ENCODE assay signal across 8 cellular contexts in genomic region chr21:33542640-33543504, GRCh38. TPM values are rescaled to one million over a fixed set of nuclear protein-coding genes. Genes with fewer than 3 reads are reported as not detected.
DNase-seq lines count a peak whose midpoint lies in the region; FAIRE-seq and TF ChIP-seq lines count a peak whose summit lies in the region.

Gene SON (plus strand): TSS chr21:33543038. CDS start chr21:33543093, 55 bp downstream.

- no peaks in the 10 kb centered on the region for H3K9me3 Mint-ChIP-seq in HFFc6
- H3K9me3 Mint-ChIP-seq in activated naive CD4-positive, alpha-beta T cell treated with anti-CD3 and anti-CD28 coated beads, Interleukin-2, amount 10 ng/mL, durations not matched to agents 7 days and 5 days, result no peaks in the 10 kb centered on the region

- peak; percentile 92 for TF ChIP-seq POLR2A in NB4 (IDR thresholded peaks at IDR 0.05; ENCODE audit: extremely low read depth, insufficient read length)

- H3K9me3 ChIP-seq in SK-N-MC (ENCODE audit: low read depth, low read length) (no peaks in the 10 kb centered on the region), neuronal stem cell (replicated peaks in 1 of 2; ENCODE audit: control insufficient read depth in 2 of 2, insufficient read depth in 1 of 2, low read depth in 1 of 2, low read length in 2 of 2) (peaks cover 0 to 2% of the 10 kb centered on the region in 2 donors)

- no peak within 1 kb of the TSS for H3K4ac ChIP-seq in neuronal stem cell (ENCODE audit: low read length)

- peaks cover 0 to 10% of the 10 kb centered on the region in 2 donors for H3K4me1 ChIP-seq in neuronal stem cell (ENCODE audit: control insufficient read depth in 2 of 2, insufficient read depth in 1 of 2, low read depth in 1 of 2, low read length in 2 of 2)

- H2BK12ac ChIP-seq in neuronal stem cell (ENCODE audit: low read length), result no peak within 1 kb of the TSS

- peaks cover 52% of the 10 kb centered on the region for H3K36me3 ChIP-seq in SK-N-MC (ENCODE audit: insufficient read depth, low read length)
- H3K36me3 ChIP-seq in neuronal stem cell (replicated peaks in 1 of 2; ENCODE audit: control insufficient read depth in 2 of 2, insufficient read depth in 2 of 2, low read length in 2 of 2), result peaks cover 5 to 50% of the 10 kb centered on the region in 2 donors

- H3K4me2 ChIP-seq in neuronal stem cell (ENCODE audit: insufficient read depth, low read length, poor library complexity, severe bottlenecking), result peak within 1 kb of the TSS; percentile 82

- H4K91ac ChIP-seq in neuronal stem cell (ENCODE audit: low read depth, low read length, poor library complexity), result no peak within 1 kb of the TSS

- H3K4me1 Mint-ChIP-seq in HFFc6 (ENCODE audit: low read depth), result peaks cover 29% of the 10 kb centered on the region
- H3K4me1 Mint-ChIP-seq in activated naive CD4-positive, alpha-beta T cell treated with anti-CD3 and anti-CD28 coated beads, Interleukin-2, amount 10 ng/mL, durations not matched to agents 7 days and 5 days, result peaks cover 40% of the 10 kb centered on the region

- peak within 1 kb of the TSS; percentile 95 for H3K18ac ChIP-seq in neuronal stem cell (ENCODE audit: low read length)

- no peaks in the 10 kb centered on the region for H3K79me1 ChIP-seq in neuronal stem cell (ENCODE audit: low read depth, low read length)

- H3K23ac ChIP-seq in neuronal stem cell (ENCODE audit: low read depth, low read length, poor library complexity), result peak within 1 kb of the TSS; percentile 62

- no peak within 1 kb of the TSS for H3K14ac ChIP-seq in neuronal stem cell (ENCODE audit: low read length)

- H3K9ac ChIP-seq in SK-N-MC (ENCODE audit: insufficient read length), result peak within 1 kb of the TSS; percentile 98
- peak within 1 kb of the TSS; percentile 87 for H3K9ac ChIP-seq in neuronal stem cell (ENCODE audit: low read depth, low read length, poor library complexity)

- peaks cover 33% of the 10 kb centered on the region for H3K36me3 Mint-ChIP-seq in HFFc6 (ENCODE audit: low read depth)
- peaks cover 29% of the 10 kb centered on the region for H3K36me3 Mint-ChIP-seq in activated naive CD4-positive, alpha-beta T cell treated with anti-CD3 and anti-CD28 coated beads, Interleukin-2, amount 10 ng/mL, durations not matched to agents 7 days and 5 days

- no peak within 1 kb of the TSS for H4K8ac ChIP-seq in neuronal stem cell (ENCODE audit: low read depth, low read length)

- H3K4me3 ChIP-seq in NB4 (ENCODE audit: low read depth, low read length) (peak within 1 kb of the TSS; percentile 90), SK-N-MC (peak within 1 kb of the TSS; percentile 99), neuronal stem cell (ENCODE audit: low read length in 2 of 2) (peak within 1 kb of the TSS; percentile 69 to 89)

- H2AFZ ChIP-seq in neuronal stem cell (ENCODE audit: low read length), result peak within 1 kb of the TSS; percentile 85

- H2BK120ac ChIP-seq in neuronal stem cell (ENCODE audit: low read depth, low read length), result no peak within 1 kb of the TSS

- TF ChIP-seq CTCF in HFFc6 (IDR thresholded peaks at IDR 0.05) (no peak), NB4 (IDR thresholded peaks at IDR 0.05; ENCODE audit: low read depth, low read length) (no peak), subcutaneous adipose tissue (IDR thresholded peaks at IDR 0.05; ENCODE audit: low read depth) (no peak)

- H2BK15ac ChIP-seq in neuronal stem cell (ENCODE audit: low read length), result no peak within 1 kb of the TSS

- peak within 1 kb of the TSS; percentile 100 for H3K27ac Mint-ChIP-seq in HFFc6
- peak within 1 kb of the TSS; percentile 99 for H3K27ac Mint-ChIP-seq in activated naive CD4-positive, alpha-beta T cell treated with anti-CD3 and anti-CD28 coated beads, Interleukin-2, amount 10 ng/mL, durations not matched to agents 7 days and 5 days

- H3K27ac ChIP-seq in SK-N-MC (peak within 1 kb of the TSS; percentile 98), neuronal stem cell (replicated peaks; ENCODE audit: low read length) (peak within 1 kb of the TSS; percentile 98)

- H2BK5ac ChIP-seq in neuronal stem cell (ENCODE audit: low read length), result peak within 1 kb of the TSS; percentile 90

- H3K27me3 ChIP-seq in neuronal stem cell (ENCODE audit: control insufficient read depth in 3 of 3, insufficient read depth in 3 of 3, low read depth in 1 of 3, low read length in 3 of 3), result no peaks in the 10 kb centered on the region

- CTCF ChIA-PET in activated naive CD4-positive, alpha-beta T cell treated with anti-CD3 and anti-CD28 coated beads, Interleukin-2, amount 10 ng/mL, durations not matched to agents 7 days and 5 days (lab: Charles Lee), result no interaction called here

- no CpG with 5 or more reads among the region's 57 CpGs for WGBS in neuronal stem cell (ENCODE audit: extremely low coverage in 2 of 2, insufficient read length in 2 of 2, insufficient replicate concordance in 1 of 2), 2 donors

- peaks cover 1% of the 10 kb centered on the region; the same call in 1 of the 2 replicates for H3K27me3 Mint-ChIP-seq in HFFc6 (ENCODE audit: insufficient read depth)
- no peaks in the 10 kb centered on the region for H3K27me3 Mint-ChIP-seq in activated naive CD4-positive, alpha-beta T cell treated with anti-CD3 and anti-CD28 coated beads, Interleukin-2, amount 10 ng/mL, durations not matched to agents 7 days and 5 days

- DNase-seq in GM04503 (ENCODE audit: low read depth), result peak; percentile 94
- peak; percentile 99 for DNase-seq in HFFc6
- DNase-seq in NB4 (ENCODE audit: low read depth), result peak; percentile 99
- DNase-seq in SK-N-MC (ENCODE audit: low read depth, low spot score), result peak; percentile 84
- peak; percentile 99 for DNase-seq in activated naive CD4-positive, alpha-beta T cell treated with anti-CD3 and anti-CD28 coated beads, Interleukin-2, amount 10 ng/mL, durations not matched to agents 7 days and 5 days
- DNase-seq in frontal cortex (ENCODE audit: low spot score in 2 of 2), result peak; percentile 92
- peak; percentile 96 for DNase-seq in neuronal stem cell (ENCODE audit: low spot score)

- H2AK5ac ChIP-seq in neuronal stem cell (ENCODE audit: low read depth, low read length), result no peak within 1 kb of the TSS

- H3K4me3 Mint-ChIP-seq in HFFc6, result peak within 1 kb of the TSS; percentile 98
- H3K4me3 Mint-ChIP-seq in activated naive CD4-positive, alpha-beta T cell treated with anti-CD3 and anti-CD28 coated beads, Interleukin-2, amount 10 ng/mL, durations not matched to agents 7 days and 5 days, result peak within 1 kb of the TSS; percentile 96

- FAIRE-seq in frontal cortex (lab: Jason Lieb, UNC), result no peak

RNA-seq across cellular contexts. Expression of gene SON, which starts in this region (rescaled TPM):
- total RNA-seq in HFFc6 (2021; fragmentation: NEBNext Ultra II Directional; extraction: Animal tissue kit (Norgen Biotek cat#: 25700)), result 100 to 1,000 TPM; 193 to 233 (median 219) TPM
- 95.0 TPM for total RNA-seq in frontal cortex
- polyA plus RNA-seq in neuronal stem cell (2013, experiment 1 of 2), result 100 TPM
- 100.0 TPM for polyA plus RNA-seq in neuronal stem cell (2013, experiment 2 of 2)
- 100 to 1,000 TPM; 223 to 312 (median 267) TPM for total RNA-seq in subcutaneous adipose tissue

Comparison
In these comparisons a context has a peak if more than half of its experiments do, and no peak if none do; other contexts are left out.
1. Peak in every context shown above with its lines: DNase-seq, H3K4me3 ChIP-seq and H3K27ac ChIP-seq.